Comparison of ENCODE assay signal across 8 cellular contexts in the genomic region with DNA sequence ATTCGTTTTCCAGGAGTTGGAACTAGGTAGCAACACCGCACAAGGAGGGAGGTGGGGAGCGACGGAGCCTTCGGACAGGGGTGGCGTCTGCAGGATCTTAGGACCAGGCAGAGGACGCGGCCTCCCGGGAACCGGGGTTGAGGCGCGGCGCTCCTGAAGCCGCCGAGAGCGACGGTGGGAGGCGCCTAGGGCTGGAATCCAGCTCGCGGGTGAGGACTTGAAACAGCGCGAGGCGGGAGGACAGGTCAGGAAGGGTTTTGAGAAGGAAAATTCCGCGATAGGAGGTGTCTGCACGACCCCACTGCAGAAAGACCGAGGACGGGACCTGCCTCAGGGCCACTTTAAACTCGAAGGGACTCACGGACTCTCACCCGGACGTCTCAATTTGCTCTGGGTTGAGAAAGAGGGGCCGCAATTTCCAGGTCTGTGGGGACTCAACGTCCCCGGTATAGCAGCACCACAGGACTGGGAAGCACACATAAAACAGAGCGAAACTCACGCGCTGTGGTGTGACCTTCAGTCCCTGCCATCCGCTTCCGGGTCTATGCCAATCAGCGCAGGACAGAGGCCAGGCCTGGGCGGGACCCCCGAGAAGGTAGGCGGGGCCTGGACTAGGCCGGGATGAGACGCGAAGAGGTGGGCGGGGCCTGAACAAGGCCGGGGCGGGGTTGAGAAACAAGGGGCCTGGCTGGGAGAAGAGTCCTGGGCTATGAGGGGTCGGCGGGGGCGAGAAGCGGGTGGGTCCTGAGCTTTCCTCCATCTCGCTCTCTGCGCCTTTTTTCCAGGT. TPM values are rescaled to one million over a fixed set of nuclear protein-coding genes. Genes with fewer than 3 reads are reported as not detected.
DNase-seq lines count a peak whose midpoint lies in the region; ATAC-seq and TF ChIP-seq lines count a peak whose summit lies in the region.

A gene (minus strand): TSS at position 487 of the 787 bp plus-strand sequence. CDS start 7,380 bp downstream, outside the sequence.

- H3K36me3 ChIP-seq in mesodermal cell (ENCODE audit: control insufficient read depth, insufficient read depth, low read length), result peaks cover 33% of the 10 kb centered on the region

- peak within 1 kb of the TSS; percentile 94 for H3K27ac ChIP-seq in AG04450 (ENCODE audit: low read depth, low read length)
- H3K27ac ChIP-seq in mesodermal cell (ENCODE audit: low read depth, low read length, severe bottlenecking), result peak within 1 kb of the TSS; percentile 92

- DNase-seq in AG04450 (ENCODE audit: low read depth, low spot score), result peak; percentile 71
- peak; percentile 95 to 99 for DNase-seq in NCI-H526 (lab: John Stamatoyannopoulos, UW)
- DNase-seq in effector memory CD8-positive, alpha-beta T cell, result peak; percentile 86 to 92 (median 91)
- peak; percentile 65 for DNase-seq in stimulated activated CD8-positive, alpha-beta memory T cell treated with anti-CD3 and anti-CD28 coated beads, Interleukin-15, amount 100 ng/mL, for 24 hours (ENCODE audit: low read depth)

- POLR2A ChIA-PET in AG04450 (lab: Yijun Ruan, JAX), result no interaction called here
- POLR2A ChIA-PET in activated CD8-positive, alpha-beta memory T cell treated with anti-CD3 and anti-CD28 coated beads for 36 hours (lab: Charles Lee), result interaction anchor here (0.6 kb wide), 1 partner anchor 37 kb away, joined by 4 read pairs; no protein-coding TSS in a partner anchor

- H3K4me3 Mint-ChIP-seq in effector memory CD8-positive, alpha-beta T cell, result peak within 1 kb of the TSS; percentile 88 to 89

- no peaks in the 10 kb centered on the region for H3K4me1 ChIP-seq in mesodermal cell (ENCODE audit: control insufficient read depth, insufficient read depth, low read length, poor library complexity, severe bottlenecking)

- H3K4me1 Mint-ChIP-seq in effector memory CD8-positive, alpha-beta T cell (ENCODE audit: low read depth in 2 of 2), result peaks cover 12 to 20% of the 10 kb centered on the region in 2 donors

- 0 to 1% methylated on average over 52 to 53 of the region's 56 CpGs for WGBS in mesodermal cell (ENCODE audit: insufficient coverage in 2 of 2), 2 experiments

- H3K9me3 Mint-ChIP-seq in effector memory CD8-positive, alpha-beta T cell, result no peaks in the 10 kb centered on the region

- ATAC-seq in GM18873 (IDR thresholded peaks at IDR 0.05; ENCODE audit: low FRiP score, unreplicated experiment), result peak; percentile 92
- ATAC-seq in HG03159 (IDR thresholded peaks at IDR 0.05; ENCODE audit: unreplicated experiment), result peak; percentile 99
- peak; percentile 100 for ATAC-seq in effector memory CD8-positive, alpha-beta T cell (replicated peaks)

- H3K36me3 Mint-ChIP-seq in effector memory CD8-positive, alpha-beta T cell (ENCODE audit: insufficient read depth), result peaks cover 10% of the 10 kb centered on the region

- TF ChIP-seq CTCF in AG04450 (IDR thresholded peaks at IDR 0.05; ENCODE audit: low read depth, low read length), result no peak

- peak within 1 kb of the TSS; percentile 85 to 89 for H3K27ac Mint-ChIP-seq in effector memory CD8-positive, alpha-beta T cell

- H3K27me3 ChIP-seq in AG04450 (ENCODE audit: control insufficient read depth, insufficient read depth, low read length), result no peaks in the 10 kb centered on the region

- no peaks in the 10 kb centered on the region for H3K27me3 Mint-ChIP-seq in effector memory CD8-positive, alpha-beta T cell

- CTCF ChIA-PET in AG04450 (lab: Charles Lee), result interaction anchor here (0.6 to 1.2 kb wide), 2 partner anchors 11 to 1133 kb away, joined by 4 to 6 read pairs; no protein-coding TSS in a partner anchor
- CTCF ChIA-PET in activated CD8-positive, alpha-beta memory T cell treated with anti-CD3 and anti-CD28 coated beads for 36 hours (lab: Charles Lee), result interaction anchor here (0.9 kb wide), 1 partner anchor 66 kb away, joined by 3 read pairs; no protein-coding TSS in a partner anchor

- H3K9me3 ChIP-seq in AG04450 (ENCODE audit: control insufficient read depth, insufficient read depth, low read length), result peaks cover 12% of the 10 kb centered on the region
- H3K9me3 ChIP-seq in mesodermal cell (ENCODE audit: control insufficient read depth, low read length), result peaks cover 10% of the 10 kb centered on the region

- peak within 1 kb of the TSS; percentile 90 for H3K4me3 ChIP-seq in AG04450 (ENCODE audit: low read depth, low read length)
- H3K4me3 ChIP-seq in mesodermal cell (ENCODE audit: extremely low read depth, insufficient read depth, low read length, poor library complexity, severe bottlenecking), result peak within 1 kb of the TSS; percentile 61

RNA-seq across cellular contexts. Expression of the gene that starts here (rescaled TPM):
- polyA plus RNA-seq in AG04450 (2011; rRNA removed), result 7.7 and 8.3 TPM in 2 replicates
- polyA minus RNA-seq in AG04450 (2011; rRNA and poly(A)+ RNA removed), result 9.6 and 10.3 TPM in 2 replicates
- 10 to 100 TPM; 11.2 to 13.3 TPM for total RNA-seq in activated CD8-positive, alpha-beta memory T cell treated with anti-CD3 and anti-CD28 coated beads for 36 hours
- 18.9 TPM for polyA plus RNA-seq in mesodermal cell (2013, experiment 1 of 2)
- 14.3 TPM for polyA plus RNA-seq in mesodermal cell (2013, experiment 2 of 2)

Comparison
In these comparisons a context has a peak if more than half of its experiments do, and no peak if none do; other contexts are left out.
1. Peak in every context shown above with its lines: DNase-seq, ATAC-seq, H3K4me3 ChIP-seq and H3K27ac ChIP-seq.